2 cellular contexts compared by ENCODE assay signal in the genomic region with DNA sequence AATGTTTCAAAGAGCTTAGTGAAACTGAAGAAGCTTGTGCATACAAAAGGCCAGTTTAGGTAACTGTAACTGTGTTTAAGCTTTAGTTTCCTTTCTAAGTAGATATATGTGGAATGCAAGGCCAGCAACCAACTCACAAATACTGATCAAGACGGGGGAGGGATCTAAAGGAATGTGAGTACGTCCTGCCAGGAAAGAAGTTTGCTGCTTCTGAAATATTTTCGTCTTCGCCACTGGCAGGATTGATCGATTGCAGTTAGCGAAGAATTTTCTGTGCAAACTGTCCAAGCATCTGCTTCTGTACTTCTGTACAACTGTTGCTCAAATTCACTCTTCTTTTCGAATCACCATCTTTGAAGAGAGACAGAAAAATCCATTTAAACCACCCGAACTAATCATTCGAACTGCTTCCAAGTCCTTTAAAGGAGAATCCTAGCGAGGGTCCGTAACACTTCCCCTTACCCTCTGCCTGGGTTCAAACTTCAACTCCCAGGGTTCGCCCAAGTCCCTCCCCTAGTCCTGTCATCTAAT.
TF ChIP-seq lines count a peak whose summit lies in the region.

No MANE protein-coding gene starts in this region.

TF ChIP-seq in liver, 16 proteins besides CTCF, POLR2A, EP300 and RAD21:
- TF ChIP-seq, protein P1, sequence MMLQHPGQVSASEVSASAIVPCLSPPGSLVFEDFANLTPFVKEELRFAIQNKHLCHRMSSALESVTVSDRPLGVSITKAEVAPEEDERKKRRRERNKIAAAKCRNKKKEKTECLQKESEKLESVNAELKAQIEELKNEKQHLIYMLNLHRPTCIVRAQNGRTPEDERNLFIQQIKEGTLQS (IDR thresholded peaks at IDR 0.05), result no peak
- TF ChIP-seq YY1 (IDR thresholded peaks at IDR 0.05), result no peak
- TF ChIP-seq RXRA (IDR thresholded peaks at IDR 0.05), result no peak
- TF ChIP-seq, protein P2, sequence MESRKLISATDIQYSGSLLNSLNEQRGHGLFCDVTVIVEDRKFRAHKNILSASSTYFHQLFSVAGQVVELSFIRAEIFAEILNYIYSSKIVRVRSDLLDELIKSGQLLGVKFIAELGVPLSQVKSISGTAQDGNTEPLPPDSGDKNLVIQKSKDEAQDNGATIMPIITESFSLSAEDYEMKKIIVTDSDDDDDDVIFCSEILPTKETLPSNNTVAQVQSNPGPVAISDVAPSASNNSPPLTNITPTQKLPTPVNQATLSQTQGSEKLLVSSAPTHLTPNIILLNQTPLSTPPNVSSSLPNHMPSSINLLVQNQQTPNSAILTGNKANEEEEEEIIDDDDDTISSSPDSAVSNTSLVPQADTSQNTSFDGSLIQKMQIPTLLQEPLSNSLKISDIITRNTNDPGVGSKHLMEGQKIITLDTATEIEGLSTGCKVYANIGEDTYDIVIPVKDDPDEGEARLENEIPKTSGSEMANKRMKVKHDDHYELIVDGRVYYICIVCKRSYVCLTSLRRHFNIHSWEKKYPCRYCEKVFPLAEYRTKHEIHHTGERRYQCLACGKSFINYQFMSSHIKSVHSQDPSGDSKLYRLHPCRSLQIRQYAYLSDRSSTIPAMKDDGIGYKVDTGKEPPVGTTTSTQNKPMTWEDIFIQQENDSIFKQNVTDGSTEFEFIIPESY (IDR thresholded peaks at IDR 0.05), result no peak
- TF ChIP-seq TAF1 (conservative IDR thresholded peaks at IDR 0.05), result no peak
- no peak for TF ChIP-seq SP1 (IDR thresholded peaks at IDR 0.05)

TF ChIP-seq in HepG2, 621 proteins besides CTCF, POLR2A, EP300 and RAD21 (continued from another document):
- TF ChIP-seq, protein P2 (CRISPR knock-in tag; IDR thresholded peaks at IDR 0.05), result no peak
- TF ChIP-seq MEIS1 (CRISPR knock-in tag; IDR thresholded peaks at IDR 0.05; ENCODE audit: borderline replicate concordance) (no peak), ZSCAN30 (CRISPR knock-in tag; IDR thresholded peaks at IDR 0.05) (no peak), SRSF4 (IDR thresholded peaks at IDR 0.05; ENCODE audit: low read depth, low read length, poor library complexity, severe bottlenecking) (no peak), ZNF124 (CRISPR knock-in tag; IDR thresholded peaks at IDR 0.05) (no peak), ZNF382 (CRISPR knock-in tag; IDR thresholded peaks at IDR 0.05; ENCODE audit: borderline replicate concordance) (no peak), ZBTB20 (CRISPR knock-in tag; IDR thresholded peaks at IDR 0.05; ENCODE audit: borderline replicate concordance, low read depth) (no peak), ZNF781 (CRISPR knock-in tag; IDR thresholded peaks at IDR 0.05; ENCODE audit: borderline replicate concordance, not compliant biosample characterization) (no peak)
